Comparison of ENCODE assay signal across 19 cellular contexts in genomic region chr5:175711472-175712312, GRCh38. TPM values are rescaled to one million over a fixed set of nuclear protein-coding genes. Genes with fewer than 3 reads are reported as not detected.
DNase-seq lines count a peak whose midpoint lies in the region; ATAC-seq and TF ChIP-seq lines count a peak whose summit lies in the region.
"Had no signal": no experiment of that assay in that cellular context is flagged by ENCODE, and none has a peak within 500 bp of the region (broad histone marks: within the 10 kb centered on the region; RNA-seq: fewer than 3 reads in every experiment).

No MANE protein-coding gene starts in this region.

- in situ Hi-C loops in brain microvascular endothelial cell (cut with HindIII; ENCODE audit: low pct_ligation_motif_present, low sequenced_read_pairs) = no loop called here

- peaks cover 28% of the 10 kb centered on the region for H3K4me1 Mint-ChIP-seq in CD14-positive monocyte
- H3K4me1 Mint-ChIP-seq in glutamatergic neuron (ENCODE audit: low read depth, unreplicated experiment) = peaks cover 4% of the 10 kb centered on the region

- no peak overlapping the region for H3K4me3 Mint-ChIP-seq in CD14-positive monocyte
- H3K4me3 Mint-ChIP-seq in glutamatergic neuron (ENCODE audit: unreplicated experiment) = peak overlapping the region; percentile 40

- no peaks in the 10 kb centered on the region for H3K27me3 ChIP-seq in BLaER1 treated with 17β-estradiol and CSF1 and Interleukin-3, amounts not matched to agents 10 nM and 100 nM
- peaks cover 0 to 3% (median 0%) of the 10 kb centered on the region in 3 donors for H3K27me3 ChIP-seq in sigmoid colon
- H3K27me3 ChIP-seq in brain microvascular endothelial cell (replicated peaks) = no peaks in the 10 kb centered on the region
- H3K27me3 ChIP-seq: Peyer's patch had no signal

- H3K27ac ChIP-seq in BLaER1 treated with 17β-estradiol and CSF1 and Interleukin-3, amounts not matched to agents 10 nM and 100 nM = no peak overlapping the region
- no peak overlapping the region for H3K27ac ChIP-seq in sigmoid colon
- no peak overlapping the region for H3K27ac ChIP-seq in brain microvascular endothelial cell
- H3K27ac ChIP-seq: Peyer's patch had no signal

- DNase-seq in CD14-positive monocyte (ENCODE audit: low spot score) (peak; percentile 22), glutamatergic neuron (no peak), sigmoid colon (peak; percentile 24), brain microvascular endothelial cell (no peak), GM19240 (ENCODE audit: insufficient read length, low spot score) (no peak)
- DNase-seq: AML-193; DMS79 treated with DMSO at 0.1 percent for 48 hours; KBM-7; NCI-H1105 treated with DMSO at 0.1 percent for 48 hours; NCI-H1694; NCI-H2081 treated with DMSO at 0.1 percent for 48 hours; NCI-H748 treated with DMSO at 0.1 percent for 48 hours; NK-92 treated with Interleukin-12 subunit alpha and Interleukin-12 subunit beta, amount 100 ng/mL, for 24 hours; Right ventricle myocardium superior had no signal

- 85 to 87% methylated on average over 20 of the region's 20 CpGs for WGBS in sigmoid colon, 2 donors

- H3K27ac Mint-ChIP-seq in CD14-positive monocyte (peak overlapping the region in 4 of 7 donors; percentile 7 to 31 (median 24)), glutamatergic neuron (ENCODE audit: unreplicated experiment) (peak overlapping the region; percentile 4)

- no peak overlapping the region for H3K4me3 ChIP-seq in BLaER1 treated with 17β-estradiol and CSF1 and Interleukin-3, amounts not matched to agents 10 nM and 100 nM
- H3K4me3 ChIP-seq in sigmoid colon = no peak overlapping the region
- no peak overlapping the region for H3K4me3 ChIP-seq in brain microvascular endothelial cell (ENCODE audit: low read depth, low read length)
- H3K4me3 ChIP-seq: Peyer's patch had no signal

- H4K20me1 ChIP-seq in BLaER1 treated with 17β-estradiol and CSF1 and Interleukin-3, amounts not matched to agents 10 nM and 100 nM = peaks cover 0 to 34% (median 6%) of the 10 kb centered on the region in 11 experiments; a peak in 8 of 22 replicates

- ATAC-seq in HG03039 (IDR thresholded peaks at IDR 0.05; ENCODE audit: unreplicated experiment) = no peak
- ATAC-seq: HepG2 had no signal

- H3K36me3 ChIP-seq in BLaER1 treated with 17β-estradiol and CSF1 and Interleukin-3, amounts not matched to agents 10 nM and 100 nM = peaks cover 0 to 56% (median 16%) of the 10 kb centered on the region in 11 experiments; a peak in 12 of 22 replicates
- H3K36me3 ChIP-seq in sigmoid colon (no peaks in the 10 kb centered on the region), brain microvascular endothelial cell (replicated peaks) (no peaks in the 10 kb centered on the region)
- H3K36me3 ChIP-seq: Peyer's patch had no signal

- H3K9ac ChIP-seq in BLaER1 treated with 17β-estradiol and CSF1 and Interleukin-3, amounts not matched to agents 10 nM and 100 nM = no peak overlapping the region; a peak in 1 of 22 replicates

- TF ChIP-seq CTCF in CD14-positive monocyte (IDR thresholded peaks at IDR 0.05) (no peak), glutamatergic neuron (IDR thresholded peaks at IDR 0.05; ENCODE audit: partially characterized antibody, unreplicated experiment) (no peak), sigmoid colon (IDR thresholded peaks at IDR 0.05) (no peak), brain microvascular endothelial cell (IDR thresholded peaks at IDR 0.05; ENCODE audit: low read depth, low read length, missing control alignments) (no peak)

- no peak for TF ChIP-seq EP300 in sigmoid colon (IDR thresholded peaks at IDR 0.05)

- H3K36me3 Mint-ChIP-seq in CD14-positive monocyte = peaks cover 54 to 63% of the 10 kb centered on the region in 2 donors
- H3K36me3 Mint-ChIP-seq in glutamatergic neuron (ENCODE audit: unreplicated experiment) = peaks cover 54% of the 10 kb centered on the region

- peak overlapping the region in 6 of 11 experiments; percentile 27 to 69 (median 62); a peak in 6 of 22 replicates for H3K4me2 ChIP-seq in BLaER1 treated with 17β-estradiol and CSF1 and Interleukin-3, amounts not matched to agents 10 nM and 100 nM

- H3K27me3 Mint-ChIP-seq in CD14-positive monocyte (ENCODE audit: low read depth in 3 of 3) = peaks cover 0 to 2% (median 0%) of the 10 kb centered on the region in 3 donors
- peaks cover 6% of the 10 kb centered on the region for H3K27me3 Mint-ChIP-seq in glutamatergic neuron (ENCODE audit: unreplicated experiment)

- H3K9me3 ChIP-seq in BLaER1 treated with 17β-estradiol and CSF1 and Interleukin-3, amounts not matched to agents 10 nM and 100 nM (replicated peaks in 1 of 11) = peaks cover 12 to 36% (median 25%) of the 10 kb centered on the region in 11 experiments; a peak in 21 of 22 replicates
- peaks cover 0 to 1% (median 0%) of the 10 kb centered on the region in 4 donors for H3K9me3 ChIP-seq in sigmoid colon
- H3K9me3 ChIP-seq: Peyer's patch had no signal

- H3K9me3 Mint-ChIP-seq in CD14-positive monocyte = peaks cover 11 to 23% (median 13%) of the 10 kb centered on the region in 7 donors
- peaks cover 21% of the 10 kb centered on the region for H3K9me3 Mint-ChIP-seq in glutamatergic neuron (ENCODE audit: unreplicated experiment)

- peaks cover 30 to 53% (median 40%) of the 10 kb centered on the region in 10 experiments for H3K4me1 ChIP-seq in BLaER1 treated with 17β-estradiol and CSF1 and Interleukin-3, amounts not matched to agents 10 nM and 100 nM
- no peaks in the 10 kb centered on the region for H3K4me1 ChIP-seq in sigmoid colon
- H3K4me1 ChIP-seq: Peyer's patch had no signal

- intact Hi-C loops in CD14-positive monocyte (cut with micrococcal nuclease) = no loop called here
- intact Hi-C loops in sigmoid colon (cut with DNase I) = no loop called here

- no peak for TF ChIP-seq POLR2A in sigmoid colon (IDR thresholded peaks at IDR 0.05)

RNA-seq across cellular contexts. Expression of gene HRH2, which starts 53.8 kb away (rescaled TPM):
- polyA plus RNA-seq in CD14-positive monocyte (10 to 100 TPM; 10.6 to 25.5 TPM), sigmoid colon (1 to 10 TPM in 1 of 3 donors, under 1 TPM in 2; under 0.01 to 3.6 (median 0.23) TPM)
- total RNA-seq in glutamatergic neuron (ENCODE audit: unreplicated experiment) (not detected), sigmoid colon (1 to 10 TPM; 1.1 to 3.8 (median 2.0) TPM)
- total RNA-seq: HepG2, NCI-H460 had no signal
- polyA plus RNA-seq: HepG2 had no signal

Comparison
In these comparisons a context has a peak if more than half of its experiments do, and no peak if none do; other contexts are left out.
1. DNase-seq: peak in CD14-positive monocyte (single experiment) and sigmoid colon (single experiment); none in glutamatergic neuron (single experiment), brain microvascular endothelial cell (single experiment) and GM19240 (single experiment).